11 cellular contexts compared by ENCODE assay signal in the genomic region with DNA sequence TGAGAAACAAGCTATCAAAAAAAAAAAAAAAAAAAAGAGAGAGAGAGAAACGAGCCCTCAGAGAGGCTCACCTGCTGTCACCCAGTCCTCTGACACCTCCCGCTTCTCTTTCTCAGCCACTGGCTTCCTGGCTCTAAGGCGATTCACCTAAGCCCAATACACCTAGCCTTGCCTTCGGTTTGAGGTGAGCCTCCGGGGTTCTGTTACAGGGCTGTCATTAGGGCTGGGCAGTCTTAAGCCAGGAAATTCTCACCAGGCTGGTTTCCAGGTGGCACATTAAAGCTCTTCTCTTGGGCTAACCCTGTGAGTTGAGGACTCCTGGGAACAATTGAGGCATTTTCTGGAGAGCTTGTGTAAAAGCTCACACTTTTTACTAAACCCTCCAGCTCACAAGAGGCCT. TPM values are rescaled to one million over a fixed set of nuclear protein-coding genes. Genes with fewer than 3 reads are reported as not detected.
"Had no signal": no experiment of that assay in that cellular context is flagged by ENCODE, and none has a peak within 500 bp of the region (broad histone marks: within the 10 kb centered on the region; RNA-seq: fewer than 3 reads in every experiment).

No MANE protein-coding gene starts in this region.

RNA-seq across cellular contexts. Expression of a gene that starts 7.4 kb away (rescaled TPM):
- total RNA-seq: activated CD4-positive, alpha-beta memory T cell treated with anti-CD3 and anti-CD28 coated beads for 36 hours; activated naive CD4-positive, alpha-beta T cell treated with anti-CD3 and anti-CD28 coated beads, Interleukin-2, amount 50 U/mL, for 72 hours; ascending aorta; body of pancreas; bronchial epithelial cell; chondrocyte; LHCN-M2; M059J; Right ventricle myocardium inferior; RPMI7951 had no signal
- polyA plus RNA-seq: IgD-negative memory B cell had no signal
